1 cellular context compared by ENCODE assay signal in the genomic region with DNA sequence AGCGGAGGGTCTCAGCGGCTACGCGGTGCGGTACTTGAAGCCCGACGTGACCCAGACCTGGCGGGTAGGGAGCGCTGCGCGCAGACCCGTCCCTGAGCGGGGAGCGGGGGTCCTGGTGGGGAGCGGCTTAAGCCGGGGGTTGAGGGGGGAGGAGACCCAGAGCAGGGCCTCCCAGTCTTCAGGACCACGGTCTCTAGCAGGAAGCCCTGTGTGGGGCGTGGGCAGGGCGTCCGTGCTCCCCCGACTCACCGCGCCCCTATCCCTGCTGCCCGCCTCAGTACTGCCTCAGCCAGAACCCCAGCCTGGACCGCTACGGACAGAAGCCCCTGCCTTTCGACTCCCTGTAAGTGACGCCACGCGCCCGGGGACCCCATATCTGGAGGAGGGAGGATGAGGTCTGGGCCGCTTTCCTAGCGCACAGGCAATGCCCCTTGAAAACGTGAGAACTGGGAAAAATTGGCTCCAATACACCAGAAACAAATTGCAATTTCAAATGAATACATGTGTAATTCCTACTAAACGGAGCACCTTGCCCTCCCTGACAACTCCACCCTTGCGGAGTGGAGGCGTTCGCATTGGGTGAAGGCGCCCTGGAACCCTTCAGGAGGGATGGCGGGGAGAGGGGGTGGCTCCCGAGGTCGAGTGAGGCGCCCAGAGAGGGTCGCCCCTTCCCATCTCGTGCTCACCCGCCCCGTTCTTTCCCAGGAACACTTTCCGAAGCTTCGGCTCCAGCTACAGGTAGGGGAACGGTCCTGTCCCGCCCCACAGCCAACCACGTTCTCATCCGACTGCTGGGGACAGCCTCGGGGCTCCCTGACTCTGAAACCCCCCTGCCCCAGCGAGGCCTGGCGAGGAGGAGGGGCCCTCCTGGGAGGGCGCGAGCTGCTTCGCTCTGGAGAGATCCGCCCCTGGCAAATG.
A peak's percentile ranks its signal among the peaks of the same experiment; 100 is the strongest.
TF ChIP-seq lines count a peak whose summit lies in the region.

No MANE protein-coding gene starts in this region.

TF ChIP-seq in H1, 55 proteins besides CTCF, POLR2A, EP300 and RAD21:
- TF ChIP-seq SAP30 (IDR thresholded peaks at IDR 0.05; ENCODE audit: insufficient read depth, insufficient replicate concordance, low read length): no peak
- TF ChIP-seq EZH2 (IDR thresholded peaks at IDR 0.05; ENCODE audit: low read depth, low read length, severe bottlenecking): peak; percentile 31
- peak; percentile 69; the same call in 1 of the 2 replicates for TF ChIP-seq RBBP5 (IDR thresholded peaks at IDR 0.05; ENCODE audit: borderline replicate concordance, low read depth, low read length)
- TF ChIP-seq ASH2L (IDR thresholded peaks at IDR 0.05; ENCODE audit: low read length): peak; percentile 44
- no peak for TF ChIP-seq RFX5 (IDR thresholded peaks at IDR 0.05; ENCODE audit: borderline replicate concordance, low read depth, low read length)
- TF ChIP-seq PHF8 (conservative IDR thresholded peaks at IDR 0.05; ENCODE audit: low read depth, low read length): 0 out of 2 replicates have a peak, but pooled peaks have one; percentile 25
- TF ChIP-seq SUZ12 (IDR thresholded peaks at IDR 0.05; ENCODE audit: low read length): peak; percentile 35; the same call in 1 of the 2 replicates
